ENCODE assay signal across 9 cellular contexts in genomic region chr7:111735661-111736323, GRCh38.
DNase-seq lines count a peak whose midpoint lies in the region; ATAC-seq and TF ChIP-seq lines count a peak whose summit lies in the region.
"Had no signal": no experiment of that assay in that cellular context is flagged by ENCODE, and none has a peak within 500 bp of the region (broad histone marks: within the 10 kb centered on the region; RNA-seq: fewer than 3 reads in every experiment).

No MANE protein-coding gene starts in this region.

- peak overlapping the region in 24 of 59 donors; percentile 2 to 65 (median 30) for H3K27ac ChIP-seq in dorsolateral prefrontal cortex

- peak; percentile 89 for TF ChIP-seq CTCF in activated B cell treated with CpG ODN at 0.5 μM for 24 hours (IDR thresholded peaks at IDR 0.05)
- TF ChIP-seq CTCF in dorsolateral prefrontal cortex (IDR thresholded peaks at IDR 0.05 in 54 of 56, conservative IDR thresholded peaks at IDR 0.05 in 2 of 56; ENCODE audit: low read depth in 1 of 56, partially characterized antibody in 56 of 56), result peak; percentile 83 to 99 (median 92)

- H3K9me3 Mint-ChIP-seq in activated B cell treated with CpG ODN at 0.5 μM for 24 hours, result no peaks in the 10 kb centered on the region
- H3K9me3 Mint-ChIP-seq: IgD-negative memory B cell had no signal

- H3K27me3 ChIP-seq in dorsolateral prefrontal cortex, result no peaks in the 10 kb centered on the region

- no peak overlapping the region for H3K27ac Mint-ChIP-seq in activated B cell treated with CpG ODN at 0.5 μM for 24 hours
- H3K27ac Mint-ChIP-seq: IgD-negative memory B cell had no signal

- no peak overlapping the region for H3K4me3 ChIP-seq in dorsolateral prefrontal cortex

- CTCF ChIA-PET in activated B cell treated with CpG ODN at 0.5 μM for 24 hours (lab: Charles Lee), result interaction anchor here (1.1 to 1.6 kb wide), 3 partner anchors 407 to 1892 kb away, joined by 3 to 5 read pairs (median 5); no protein-coding TSS in a partner anchor

- no peak overlapping the region for H3K4me3 Mint-ChIP-seq in activated B cell treated with CpG ODN at 0.5 μM for 24 hours
- H3K4me3 Mint-ChIP-seq: IgD-negative memory B cell had no signal

- no peaks in the 10 kb centered on the region for H3K36me3 Mint-ChIP-seq in activated B cell treated with CpG ODN at 0.5 μM for 24 hours (ENCODE audit: low read depth)
- H3K36me3 Mint-ChIP-seq: IgD-negative memory B cell had no signal

- POLR2A ChIA-PET in activated B cell treated with CpG ODN at 0.5 μM for 24 hours (lab: Charles Lee), result no interaction called here

- ATAC-seq in GM18519 (IDR thresholded peaks at IDR 0.05; ENCODE audit: low FRiP score, unreplicated experiment), result peak; percentile 52
- peak; percentile 69 for ATAC-seq in HG03103 (IDR thresholded peaks at IDR 0.05; ENCODE audit: low read depth, unreplicated experiment)
- ATAC-seq in activated B cell treated with CpG ODN at 0.5 μM for 24 hours (ENCODE audit: low read depth), result peak; percentile 34

- H3K4me1 Mint-ChIP-seq in activated B cell treated with CpG ODN at 0.5 μM for 24 hours, result no peaks in the 10 kb centered on the region
- H3K4me1 Mint-ChIP-seq: IgD-negative memory B cell had no signal

- DNase-seq in Ammon's horn (ENCODE audit: low spot score) (peak; percentile 86), NCI-H2171 treated with DMSO at 0.1 percent for 48 hours (lab: John Stamatoyannopoulos, UW) (peak; percentile 87), activated B cell treated with CpG ODN at 0.5 μM for 24 hours (no peak), dorsolateral prefrontal cortex (peak in 2 of 10 donors; percentile 58 to 61), medulla oblongata (ENCODE audit: extremely low spot score) (peak; percentile 88)
- peak; percentile 6 for DNase-seq in stimulated activated naive CD4-positive, alpha-beta T cell treated with Interleukin-2 at 50 U/mL for 16 hours (lab: John Stamatoyannopoulos, UW)

- peaks cover 2% of the 10 kb centered on the region for H3K27me3 Mint-ChIP-seq in activated B cell treated with CpG ODN at 0.5 μM for 24 hours
- H3K27me3 Mint-ChIP-seq: IgD-negative memory B cell had no signal

- intact Hi-C loops in activated B cell treated with CpG ODN at 0.5 μM for 24 hours (cut with micrococcal nuclease) (loop anchor here (1.0 to 10.0 kb wide), 4 partner anchors 249 to 1641 kb away; no protein-coding TSS in a partner anchor), dorsolateral prefrontal cortex (cut with DNase I) (loop anchor here (10.0 kb wide), 1 partner anchor 641 kb away; the partner anchor contains the start of gene LRRN3 (in 2 of the 2))
